10 cellular contexts compared by ENCODE assay signal in the genomic region with DNA sequence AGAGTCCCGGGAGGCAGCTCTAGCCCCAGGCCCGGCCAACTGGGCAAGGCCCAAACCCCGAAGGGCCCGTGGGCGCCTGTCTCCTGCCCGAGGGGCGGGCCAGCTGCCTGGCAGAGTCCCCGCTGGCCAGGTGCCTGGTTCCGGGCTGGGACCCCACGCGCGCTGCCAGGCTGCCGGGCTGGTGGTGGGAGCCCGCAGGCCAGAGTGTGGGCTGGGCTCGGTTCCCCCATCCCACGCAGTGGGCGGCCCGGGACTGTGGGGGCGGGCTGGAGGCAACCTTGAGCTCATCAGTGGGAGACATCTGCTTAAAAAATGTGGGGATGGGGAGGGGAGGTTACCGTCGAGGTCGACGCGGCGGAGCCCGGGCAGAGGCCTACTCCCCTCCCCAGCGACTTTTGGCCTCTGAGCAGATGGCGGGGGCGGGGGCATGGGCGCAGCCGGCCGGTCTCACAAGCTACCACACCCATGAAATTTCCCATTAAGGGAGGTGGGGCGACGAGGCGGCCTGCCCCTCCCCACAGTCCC.
DNase-seq lines count a peak whose midpoint lies in the region; ATAC-seq and TF ChIP-seq lines count a peak whose summit lies in the region.
"Had no signal": no experiment of that assay in that cellular context is flagged by ENCODE, and none has a peak within 500 bp of the region (broad histone marks: within the 10 kb centered on the region; RNA-seq: fewer than 3 reads in every experiment).

No MANE protein-coding gene starts in this region.

- peak; percentile 83 for DNase-seq in NCI-H1694 (lab: John Stamatoyannopoulos, UW)
- DNase-seq in lower lobe of right lung: no peak
- DNase-seq in testis: peak; percentile 75
- no peak for DNase-seq in stimulated activated CD4-positive, alpha-beta T cell treated with anti-CD3 and anti-CD28 coated beads, Interleukin-15, amount 100 ng/mL, for 24 hours
- DNase-seq in mucosa of gallbladder (ENCODE audit: low spot score): no peak
- DNase-seq: activated CD4-positive, alpha-beta T cell treated with anti-CD3 and anti-CD28 coated beads, Interleukin-2, amount 50 U/mL, for 4 hours; caudate nucleus had no signal

- H3K36me3 ChIP-seq in duodenal mucosa (ENCODE audit: control insufficient read depth in 1 of 2, insufficient read depth in 2 of 2, low read length in 2 of 2) (peaks cover 0 to 2% of the 10 kb centered on the region in 2 donors), lower lobe of right lung (no peaks in the 10 kb centered on the region), testis (ENCODE audit: low read depth, missing control alignments) (no peaks in the 10 kb centered on the region)

- H3K4me1 ChIP-seq in duodenal mucosa (ENCODE audit: control insufficient read depth in 1 of 2, insufficient read depth in 2 of 2, low read length in 2 of 2) (peaks cover 35 to 47% of the 10 kb centered on the region in 2 donors), lower lobe of right lung (peaks cover 16% of the 10 kb centered on the region), testis (peaks cover 26% of the 10 kb centered on the region)

- H3K27me3 ChIP-seq in duodenal mucosa (ENCODE audit: control insufficient read depth in 1 of 2, insufficient read depth in 2 of 2, low read length in 2 of 2): no peaks in the 10 kb centered on the region
- H3K27me3 ChIP-seq in lower lobe of right lung (ENCODE audit: low read depth): no peaks in the 10 kb centered on the region
- no peaks in the 10 kb centered on the region for H3K27me3 ChIP-seq in testis

- H3K9ac ChIP-seq in duodenal mucosa (ENCODE audit: low read depth in 1 of 2, low read length in 2 of 2): peak overlapping the region; percentile 35 to 41

- no peak for TF ChIP-seq POLR2A in testis (IDR thresholded peaks at IDR 0.05)

- intact Hi-C loops in lower lobe of right lung (cut with DNase I) (no loop called here), testis (cut with DNase I; ENCODE audit: low total_unique reads) (no loop called here)

- H3K4me3 ChIP-seq in duodenal mucosa (ENCODE audit: low read depth in 1 of 2, low read length in 2 of 2) (peak overlapping the region in 1 of 2 donors; percentile 9), lower lobe of right lung (peak overlapping the region; percentile 14), testis (no peak overlapping the region)

- TF ChIP-seq CTCF in lower lobe of right lung (IDR thresholded peaks at IDR 0.05): no peak
- TF ChIP-seq CTCF in testis (IDR thresholded peaks at IDR 0.05): no peak

- H3K27ac ChIP-seq in duodenal mucosa (ENCODE audit: low read depth, low read length): peak overlapping the region; percentile 73
- H3K27ac ChIP-seq in lower lobe of right lung: peak overlapping the region; percentile 43
- peak overlapping the region; percentile 9 to 83 for H3K27ac ChIP-seq in testis

- ATAC-seq in lower lobe of right lung (peak; percentile 40 to 56), HG02763 (IDR thresholded peaks at IDR 0.05; ENCODE audit: unreplicated experiment) (no peak), GM19463 (IDR thresholded peaks at IDR 0.05; ENCODE audit: unreplicated experiment) (no peak)

- WGBS in testis, 2 donors: 21 to 47% methylated on average over 3 to 16 of the region's 35 CpGs

- H3K9me3 ChIP-seq in duodenal mucosa (ENCODE audit: control insufficient read depth in 1 of 2, low read length in 2 of 2) (no peaks in the 10 kb centered on the region), lower lobe of right lung (no peaks in the 10 kb centered on the region), testis (no peaks in the 10 kb centered on the region)

Comparison
In these comparisons a context has a peak if more than half of its experiments do, and no peak if none do; other contexts are left out.
1. DNase-seq: peak in NCI-H1694 (single experiment) and testis (single experiment); none in lower lobe of right lung (single experiment), stimulated activated CD4-positive, alpha-beta T cell treated with anti-CD3 and anti-CD28 coated beads, Interleukin-15, amount 100 ng/mL, for 24 hours (single experiment) and mucosa of gallbladder (single experiment).
2. ATAC-seq: peak in lower lobe of right lung (2 of 2); none in HG02763 (single experiment) and GM19463 (single experiment).
3. Peak in every context shown above with its lines, with median percentiles within 50 percentile points of each other: H3K27ac ChIP-seq.